ENCODE assay signal across 8 cellular contexts in the genomic region with DNA sequence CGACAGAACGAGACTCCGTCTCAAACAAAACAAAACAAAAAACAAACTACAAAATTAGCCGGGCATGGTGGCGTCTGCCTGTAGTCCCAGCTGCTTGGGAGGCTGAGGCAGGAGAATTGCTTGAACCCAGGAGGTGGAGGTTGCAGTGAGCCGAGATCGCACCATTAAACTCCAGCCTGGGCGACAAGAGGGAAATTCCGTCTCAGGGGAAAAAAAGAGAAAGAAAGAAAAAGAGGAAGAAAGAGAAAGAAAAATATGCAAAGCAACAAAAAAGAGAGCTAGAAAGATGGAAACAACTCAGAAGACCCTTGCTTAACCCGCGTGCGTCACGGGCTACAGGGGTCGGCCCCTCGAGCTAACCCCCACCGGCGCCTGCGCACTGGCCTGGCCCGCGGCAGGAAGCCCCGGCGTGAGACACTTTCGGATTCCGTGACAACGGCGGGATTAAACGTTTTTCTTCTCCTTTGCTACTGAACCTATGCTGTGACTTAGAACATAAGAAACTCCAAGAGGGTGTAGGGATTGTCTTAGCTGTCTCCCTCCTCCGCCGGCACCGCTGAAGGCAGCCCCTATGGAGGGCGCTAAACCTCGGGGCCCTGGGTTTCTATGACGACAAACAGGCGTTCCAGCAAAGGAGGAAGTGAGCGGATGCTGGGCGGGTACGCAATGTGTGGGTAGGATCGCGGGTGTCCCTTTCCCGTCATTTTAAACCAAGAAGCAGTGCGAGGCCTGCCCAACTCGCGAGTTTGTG. TPM values are rescaled to one million over a fixed set of nuclear protein-coding genes. Genes with fewer than 3 reads are reported as not detected.
DNase-seq lines count a peak whose midpoint lies in the region; TF ChIP-seq lines count a peak whose summit lies in the region.

A gene with protein sequence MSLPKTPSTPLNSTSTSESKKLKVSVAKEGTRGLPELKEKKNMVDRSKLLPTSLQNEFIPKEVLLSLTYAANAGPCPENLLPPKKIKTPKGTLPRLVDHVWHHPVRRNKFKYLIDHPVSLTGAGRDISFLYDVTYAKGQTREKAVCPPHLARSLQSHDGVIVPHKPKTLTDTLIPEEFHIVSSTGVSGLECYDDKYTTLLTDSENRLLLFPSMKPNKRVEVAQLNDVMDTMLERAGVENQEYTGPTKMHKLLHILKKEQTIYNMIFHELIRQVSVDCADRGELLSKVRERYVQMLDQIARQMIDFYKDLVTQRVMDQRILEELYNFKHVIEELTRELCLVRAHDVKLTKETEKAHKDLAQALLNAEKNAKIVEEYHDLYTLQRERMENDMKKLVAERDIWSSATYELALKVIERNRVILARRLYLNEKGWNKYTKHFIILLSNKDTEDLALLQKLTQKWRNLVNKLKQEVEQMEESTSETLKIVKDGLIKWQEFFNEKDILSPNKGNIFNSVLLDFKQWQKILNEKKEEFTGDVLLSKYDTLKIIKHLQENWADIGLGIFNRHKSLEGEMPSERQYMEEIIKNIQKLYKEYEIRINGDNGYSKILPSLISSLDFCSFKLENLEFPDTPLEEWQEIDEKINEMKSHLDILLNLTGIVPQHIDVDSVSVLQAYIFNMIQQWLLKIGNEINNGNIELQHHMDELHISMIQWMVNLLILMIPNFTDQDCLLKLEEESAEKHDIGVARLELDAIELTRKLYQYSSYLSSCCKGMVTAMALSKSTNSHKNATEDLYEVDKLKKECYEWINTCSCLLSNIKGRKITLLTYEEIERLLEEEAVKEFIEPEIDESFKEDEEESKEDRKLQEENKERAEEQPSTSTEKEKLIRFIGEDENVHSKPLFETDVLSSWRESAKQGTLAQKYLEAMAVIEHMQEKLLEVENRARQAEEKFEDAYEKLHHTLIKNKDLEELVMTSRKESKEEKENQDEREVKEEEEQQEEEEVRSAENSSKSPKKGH (plus strand): TSS at position 630 of the 751 bp plus-strand sequence. CDS start 539 bp downstream, outside the sequence.

- H3K36me3 ChIP-seq in endocrine pancreas (ENCODE audit: control insufficient read depth, insufficient read depth, low read length), result no peaks in the 10 kb centered on the region

- no peak for TF ChIP-seq CTCF in GM20000 (IDR thresholded peaks at IDR 0.05; ENCODE audit: extremely low read depth, missing control alignments)

- peak within 1 kb of the TSS; percentile 94 for H3K9ac ChIP-seq in endocrine pancreas (ENCODE audit: control insufficient read depth, insufficient read depth, low read length)

- no peaks in the 10 kb centered on the region for H3K27me3 ChIP-seq in endocrine pancreas (ENCODE audit: control insufficient read depth, insufficient read depth, low read length)

- no peaks in the 10 kb centered on the region for H3K4me1 ChIP-seq in endocrine pancreas (ENCODE audit: control insufficient read depth, insufficient read depth, low read length)

- peak; percentile 84 for DNase-seq in COLO829 (ENCODE audit: low spot score)
- DNase-seq in GM20000 (ENCODE audit: low spot score), result peak; percentile 87
- DNase-seq in HS-5 (ENCODE audit: low read depth), result peak; percentile 71
- DNase-seq in NOMO-1 (lab: John Stamatoyannopoulos, UW; ENCODE audit: unreplicated experiment in 2 of 2), result peak; percentile 92 to 93
- peak; percentile 61 to 73 (median 67) for DNase-seq in activated CD8-positive, alpha-beta memory T cell treated with anti-CD3 and anti-CD28 coated beads for 48 hours (ENCODE audit: low read depth in 2 of 3, low spot score in 2 of 3)
- peak; percentile 91 for DNase-seq in mesenteric fat pad (ENCODE audit: low spot score)
- peak; percentile 81 for DNase-seq in stimulated activated CD8-positive, alpha-beta memory T cell treated with anti-CD3 and anti-CD28 coated beads, Interleukin-15, amount 100 ng/mL, for 24 hours (ENCODE audit: low read depth)

- peak within 1 kb of the TSS; percentile 54 for H3K4me3 ChIP-seq in endocrine pancreas (ENCODE audit: control insufficient read depth, insufficient read depth, low read length)

- no peaks in the 10 kb centered on the region for H3K9me3 ChIP-seq in endocrine pancreas (ENCODE audit: control insufficient read depth, low read length)

RNA-seq across cellular contexts. Expression of the gene that starts here (rescaled TPM):
- total RNA-seq in mesenteric fat pad, result not detected

Comparison
In these comparisons a context has a peak if more than half of its experiments do, and no peak if none do; other contexts are left out.
1. Peak in every context shown above with its lines: DNase-seq and H3K4me3 ChIP-seq.
2. Peak in DNase-seq in mesenteric fat pad; RNA of the gene not detected or under 1 TPM.